12 cellular contexts compared by ENCODE assay signal in the genomic region with DNA sequence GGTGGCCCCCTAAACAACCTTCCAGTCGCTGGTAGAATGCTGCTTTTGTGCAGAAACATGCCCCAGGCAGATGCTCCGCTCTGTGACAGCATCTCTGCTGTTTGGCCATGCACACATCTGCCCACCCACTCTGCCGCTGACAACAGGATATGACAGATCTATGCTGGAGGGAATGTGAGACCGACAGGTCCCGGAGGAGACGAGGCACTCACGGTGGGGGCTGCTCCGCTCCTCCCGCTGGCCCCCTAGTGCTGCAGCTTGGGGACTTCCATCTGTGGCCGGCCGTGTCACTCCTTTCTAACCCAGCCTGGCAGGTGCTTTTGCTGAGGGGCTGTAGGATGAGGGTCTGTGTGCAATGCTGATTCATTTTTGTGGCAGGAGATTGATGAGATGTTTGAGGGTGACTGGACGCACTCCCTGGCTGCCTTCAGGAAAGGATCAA. TPM values are rescaled to one million over a fixed set of nuclear protein-coding genes. Genes with fewer than 3 reads are reported as not detected.
DNase-seq lines count a peak whose midpoint lies in the region; ATAC-seq and FAIRE-seq lines count a peak whose summit lies in the region.
"Had no signal": no experiment of that assay in that cellular context is flagged by ENCODE, and none has a peak within 500 bp of the region (broad histone marks: within the 10 kb centered on the region; RNA-seq: fewer than 3 reads in every experiment).

No MANE protein-coding gene starts in this region.

- peaks cover 31% of the 10 kb centered on the region for H3K4me1 Mint-ChIP-seq in activated naive CD4-positive, alpha-beta T cell treated with anti-CD3 and anti-CD28 coated beads for 36 hours (ENCODE audit: low read depth)

- peak; percentile 6 for DNase-seq in stimulated activated CD4-positive, alpha-beta T cell treated with anti-CD3 and anti-CD28 coated beads, Interleukin-2, amount 100 ng/mL, for 4 hours (ENCODE audit: low read depth)
- DNase-seq in stimulated activated CD4-positive, alpha-beta T cell treated with anti-CD3 and anti-CD28 coated beads, Interleukin-4, amount 100 ng/mL, for 1 hour = no peak
- DNase-seq in RPMI7951 (ENCODE audit: low read depth) (peak; percentile 80), urothelium cell line (ENCODE audit: low spot score) (no peak), SKM-1 (lab: John Stamatoyannopoulos, UW; ENCODE audit: unreplicated experiment) (no peak)
- DNase-seq in effector memory CD4-positive, alpha-beta T cell = peak in 2 of 3 donors; percentile 30 to 36
- no peak for DNase-seq in activated naive CD4-positive, alpha-beta T cell treated with anti-CD3 and anti-CD28 coated beads for 36 hours
- DNase-seq: left ventricle myocardium inferior; stimulated activated CD4-positive, alpha-beta T cell treated with anti-CD3 and anti-CD28 coated beads, Interleukin-1b, Interleukin-23, amount 100 ng/mL, for 48 hours had no signal

- H3K9me3 Mint-ChIP-seq in activated naive CD4-positive, alpha-beta T cell treated with anti-CD3 and anti-CD28 coated beads for 36 hours = no peaks in the 10 kb centered on the region

- H3K9me3 ChIP-seq in effector memory CD4-positive, alpha-beta T cell (ENCODE audit: control insufficient read depth, low read length) = no peaks in the 10 kb centered on the region
- H3K9me3 ChIP-seq: left ventricle myocardium inferior had no signal

- H3K4me3 ChIP-seq in effector memory CD4-positive, alpha-beta T cell (ENCODE audit: insufficient read depth, low read depth, low read length, poor library complexity, severe bottlenecking) = no peak overlapping the region
- H3K4me3 ChIP-seq: left ventricle myocardium inferior had no signal

- no peak for ATAC-seq in HG03521 (IDR thresholded peaks at IDR 0.05; ENCODE audit: unreplicated experiment)

- no peak overlapping the region for H3K27ac ChIP-seq in effector memory CD4-positive, alpha-beta T cell (ENCODE audit: insufficient read depth, low read length, poor library complexity, severe bottlenecking)
- H3K27ac ChIP-seq: C4-2B, KMS-11, left ventricle myocardium inferior had no signal

- H3K36me3 ChIP-seq in effector memory CD4-positive, alpha-beta T cell (ENCODE audit: control insufficient read depth, insufficient read depth, low read length) = no peaks in the 10 kb centered on the region
- H3K36me3 ChIP-seq: left ventricle myocardium inferior had no signal

- H3K4me3 Mint-ChIP-seq in activated naive CD4-positive, alpha-beta T cell treated with anti-CD3 and anti-CD28 coated beads for 36 hours = no peak overlapping the region

- intact Hi-C loops in activated naive CD4-positive, alpha-beta T cell treated with anti-CD3 and anti-CD28 coated beads for 36 hours (cut with micrococcal nuclease) = loop anchor here (5.0 kb wide), 2 partner anchors 83 to 213 kb away; a partner anchor contains a TSS

- CTCF ChIA-PET in activated naive CD4-positive, alpha-beta T cell treated with anti-CD3 and anti-CD28 coated beads for 36 hours (lab: Charles Lee) = no interaction called here

- H3K4me1 ChIP-seq in effector memory CD4-positive, alpha-beta T cell (ENCODE audit: control insufficient read depth, insufficient read depth, low read length, poor library complexity, severe bottlenecking) = peaks cover 38% of the 10 kb centered on the region
- H3K4me1 ChIP-seq: left ventricle myocardium inferior had no signal

- FAIRE-seq in urothelium cell line (lab: Jason Lieb, UNC) = peak; percentile 46

- H3K36me3 Mint-ChIP-seq in activated naive CD4-positive, alpha-beta T cell treated with anti-CD3 and anti-CD28 coated beads for 36 hours (ENCODE audit: low read depth) = no peaks in the 10 kb centered on the region

- no peaks in the 10 kb centered on the region for H3K27me3 Mint-ChIP-seq in activated naive CD4-positive, alpha-beta T cell treated with anti-CD3 and anti-CD28 coated beads for 36 hours (ENCODE audit: low read depth)

- no peaks in the 10 kb centered on the region for H3K27me3 ChIP-seq in effector memory CD4-positive, alpha-beta T cell (replicated peaks; ENCODE audit: control insufficient read depth, insufficient read depth, low read length, poor library complexity, severe bottlenecking)

- H3K27ac Mint-ChIP-seq in activated naive CD4-positive, alpha-beta T cell treated with anti-CD3 and anti-CD28 coated beads for 36 hours = no peak overlapping the region

RNA-seq across cellular contexts. Expression of a gene that starts 49.1 kb away (rescaled TPM):
- not detected in 2 replicates for total RNA-seq in RPMI7951 (2014; rRNA removed; shearing (Covaris generic))
- not detected for total RNA-seq in activated naive CD4-positive, alpha-beta T cell treated with anti-CD3 and anti-CD28 coated beads for 36 hours
- total RNA-seq: left ventricle myocardium inferior had no signal

Comparison
In these comparisons a context has a peak if more than half of its experiments do, and no peak if none do; other contexts are left out.
1. DNase-seq: peak in stimulated activated CD4-positive, alpha-beta T cell treated with anti-CD3 and anti-CD28 coated beads, Interleukin-2, amount 100 ng/mL, for 4 hours (single experiment), RPMI7951 (single experiment) and effector memory CD4-positive, alpha-beta T cell (2 of 3); none in stimulated activated CD4-positive, alpha-beta T cell treated with anti-CD3 and anti-CD28 coated beads, Interleukin-4, amount 100 ng/mL, for 1 hour (single experiment), urothelium cell line (single experiment), SKM-1 (single experiment) and activated naive CD4-positive, alpha-beta T cell treated with anti-CD3 and anti-CD28 coated beads for 36 hours (single experiment).